Comparison of ENCODE assay signal across 1 cellular context in genomic region chr3:40843851-40844548, GRCh38.
TF ChIP-seq lines count a peak whose summit lies in the region.

No MANE protein-coding gene starts in this region.

TF ChIP-seq in GM23338, 12 proteins besides CTCF, POLR2A, EP300 and RAD21 (continued from another document):
- TF ChIP-seq ZNF462 (CRISPR knock-in tag; IDR thresholded peaks at IDR 0.05): no peak
- TF ChIP-seq, protein P1, sequence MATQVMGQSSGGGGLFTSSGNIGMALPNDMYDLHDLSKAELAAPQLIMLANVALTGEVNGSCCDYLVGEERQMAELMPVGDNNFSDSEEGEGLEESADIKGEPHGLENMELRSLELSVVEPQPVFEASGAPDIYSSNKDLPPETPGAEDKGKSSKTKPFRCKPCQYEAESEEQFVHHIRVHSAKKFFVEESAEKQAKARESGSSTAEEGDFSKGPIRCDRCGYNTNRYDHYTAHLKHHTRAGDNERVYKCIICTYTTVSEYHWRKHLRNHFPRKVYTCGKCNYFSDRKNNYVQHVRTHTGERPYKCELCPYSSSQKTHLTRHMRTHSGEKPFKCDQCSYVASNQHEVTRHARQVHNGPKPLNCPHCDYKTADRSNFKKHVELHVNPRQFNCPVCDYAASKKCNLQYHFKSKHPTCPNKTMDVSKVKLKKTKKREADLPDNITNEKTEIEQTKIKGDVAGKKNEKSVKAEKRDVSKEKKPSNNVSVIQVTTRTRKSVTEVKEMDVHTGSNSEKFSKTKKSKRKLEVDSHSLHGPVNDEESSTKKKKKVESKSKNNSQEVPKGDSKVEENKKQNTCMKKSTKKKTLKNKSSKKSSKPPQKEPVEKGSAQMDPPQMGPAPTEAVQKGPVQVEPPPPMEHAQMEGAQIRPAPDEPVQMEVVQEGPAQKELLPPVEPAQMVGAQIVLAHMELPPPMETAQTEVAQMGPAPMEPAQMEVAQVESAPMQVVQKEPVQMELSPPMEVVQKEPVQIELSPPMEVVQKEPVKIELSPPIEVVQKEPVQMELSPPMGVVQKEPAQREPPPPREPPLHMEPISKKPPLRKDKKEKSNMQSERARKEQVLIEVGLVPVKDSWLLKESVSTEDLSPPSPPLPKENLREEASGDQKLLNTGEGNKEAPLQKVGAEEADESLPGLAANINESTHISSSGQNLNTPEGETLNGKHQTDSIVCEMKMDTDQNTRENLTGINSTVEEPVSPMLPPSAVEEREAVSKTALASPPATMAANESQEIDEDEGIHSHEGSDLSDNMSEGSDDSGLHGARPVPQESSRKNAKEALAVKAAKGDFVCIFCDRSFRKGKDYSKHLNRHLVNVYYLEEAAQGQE (IDR thresholded peaks at IDR 0.05; ENCODE audit: unreplicated experiment): no peak
- TF ChIP-seq EZH2phosphoT487 (IDR thresholded peaks at IDR 0.05; ENCODE audit: unreplicated experiment): no peak
- no peak for TF ChIP-seq JUNB (IDR thresholded peaks at IDR 0.05; ENCODE audit: unreplicated experiment)
- TF ChIP-seq EZH2 (IDR thresholded peaks at IDR 0.05; ENCODE audit: low read depth, unreplicated experiment): no peak
- TF ChIP-seq CREB1 (CRISPR knock-in tag; IDR thresholded peaks at IDR 0.05; ENCODE audit: low read depth): no peak
- TF ChIP-seq POLR2AphosphoS5 (IDR thresholded peaks at IDR 0.05; ENCODE audit: low read depth): no peak
- TF ChIP-seq ETS1 (IDR thresholded peaks at IDR 0.05): no peak
- TF ChIP-seq STAT1 (IDR thresholded peaks at IDR 0.05; ENCODE audit: unreplicated experiment): no peak
- TF ChIP-seq NANOG (IDR thresholded peaks at IDR 0.05; ENCODE audit: borderline replicate concordance): no peak
- no peak for TF ChIP-seq ZNF114 (CRISPR knock-in tag; IDR thresholded peaks at IDR 0.05)
